24 cellular contexts compared by ENCODE assay signal in genomic region chr2:27102329-27102728, GRCh38. TPM values are rescaled to one million over a fixed set of nuclear protein-coding genes. Genes with fewer than 3 reads are reported as not detected.
DNase-seq lines count a peak whose midpoint lies in the region; ATAC-seq, FAIRE-seq and TF ChIP-seq lines count a peak whose summit lies in the region.
"Had no signal": no experiment of that assay in that cellular context is flagged by ENCODE, and none has a peak within 500 bp of the region (broad histone marks: within the 10 kb centered on the region; RNA-seq: fewer than 3 reads in every experiment).

No MANE protein-coding gene starts in this region.

- no peaks in the 10 kb centered on the region for H3K79me2 ChIP-seq in K562 (ENCODE audit: control insufficient read depth, insufficient read depth, low read length)

- no peak overlapping the region for H2AFZ ChIP-seq in K562 (ENCODE audit: low read depth, low read length)
- no peak overlapping the region for H2AFZ ChIP-seq in neuronal stem cell (ENCODE audit: low read length)
- H2AFZ ChIP-seq: PC-9 had no signal

- no peaks in the 10 kb centered on the region for H4K20me1 ChIP-seq in K562 (replicated peaks; ENCODE audit: control insufficient read depth, insufficient read depth, low read length)

- TF ChIP-seq POLR2A in K562 (conservative IDR thresholded peaks at IDR 0.05) (no peak), uterus (IDR thresholded peaks at IDR 0.05) (no peak)

- peak overlapping the region in 1 of 2 experiments; percentile 38; a peak in 1 of 4 replicates for H3K9ac ChIP-seq in K562 (ENCODE audit: insufficient read depth in 1 of 2, low read depth in 2 of 2, low read length in 2 of 2)
- no peak overlapping the region for H3K9ac ChIP-seq in neuronal stem cell (ENCODE audit: low read depth, low read length, poor library complexity)

- H3K18ac ChIP-seq in neuronal stem cell (ENCODE audit: low read length), result no peak overlapping the region

- POLR2A ChIA-PET in K562 (lab: Yijun Ruan, JAX), result interaction anchor here (0.9 to 1.9 kb wide), 4 partner anchors 12 to 191 kb away, joined by 3 to 5 read pairs (median 4); partner anchors contain the start of genes ATRAID and SLC5A6

- BruUV-seq in K562 (replicated peaks; lab: Mats Ljungman, UMichigan), result no TSS peak

- no peak overlapping the region for H2BK15ac ChIP-seq in neuronal stem cell (ENCODE audit: low read length)

- no peak overlapping the region for H2BK5ac ChIP-seq in neuronal stem cell (ENCODE audit: low read length)

- CTCF ChIA-PET in K562 (lab: Yijun Ruan, JAX; ENCODE audit: low intra/inter-chr PET ratio), result no interaction called here

- no peak overlapping the region for H2BK120ac ChIP-seq in neuronal stem cell (ENCODE audit: low read depth, low read length)

- H3K27ac ChIP-seq in K562 (ENCODE audit: extremely low read depth, low read depth, low read length), result no peak overlapping the region
- H3K27ac ChIP-seq in neuronal stem cell (replicated peaks; ENCODE audit: low read length), result no peak overlapping the region
- H3K27ac ChIP-seq in uterus, result no peak overlapping the region
- H3K27ac ChIP-seq: PC-9 had no signal

- H3K27me3 ChIP-seq in K562 (ENCODE audit: control insufficient read depth in 2 of 2, insufficient read depth in 2 of 2, low read length in 2 of 2), result no peaks in the 10 kb centered on the region
- H3K27me3 ChIP-seq in neuronal stem cell (ENCODE audit: control insufficient read depth in 3 of 3, insufficient read depth in 3 of 3, low read depth in 1 of 3, low read length in 3 of 3), result peaks cover 0 to 21% (median 2%) of the 10 kb centered on the region in 3 experiments
- H3K27me3 ChIP-seq in uterus, result no peaks in the 10 kb centered on the region
- H3K27me3 ChIP-seq: MG63 had no signal

- H3K36me3 ChIP-seq in K562 (ENCODE audit: control insufficient read depth, insufficient read depth, low read length), result no peaks in the 10 kb centered on the region
- H3K36me3 ChIP-seq in neuronal stem cell (replicated peaks in 1 of 2; ENCODE audit: control insufficient read depth in 2 of 2, insufficient read depth in 2 of 2, low read length in 2 of 2), result peaks cover 0 to 1% of the 10 kb centered on the region in 2 donors
- no peaks in the 10 kb centered on the region for H3K36me3 ChIP-seq in uterus
- H3K36me3 ChIP-seq: MG63 had no signal

- H3K9me1 ChIP-seq in K562 (ENCODE audit: control insufficient read depth, insufficient read depth, low read length), result no peaks in the 10 kb centered on the region

- TF ChIP-seq CTCF in GM10266 (IDR thresholded peaks at IDR 0.05; ENCODE audit: control insufficient read depth, insufficient read depth, low read depth, missing control alignments) (peak; percentile 9), K562 (IDR thresholded peaks at IDR 0.05 in 2 of 3, conservative IDR thresholded peaks at IDR 0.05 in 1 of 3; ENCODE audit: insufficient read depth in 2 of 3, low read depth in 1 of 3, low read length in 3 of 3) (peak in 2 of 3 experiments; percentile 1 to 6; a peak in 1 of 6 replicates), uterus (IDR thresholded peaks at IDR 0.05) (no peak)

- H3K4ac ChIP-seq in neuronal stem cell (ENCODE audit: low read length), result no peak overlapping the region

- H2BK12ac ChIP-seq in neuronal stem cell (ENCODE audit: low read length), result no peak overlapping the region

- no peak overlapping the region for H3K14ac ChIP-seq in neuronal stem cell (ENCODE audit: low read length)

- intact Hi-C loops in K562 (cut with micrococcal nuclease) (no loop called here), uterus (cut with DNase I; ENCODE audit: low total_unique reads) (loop anchor here (10.0 kb wide), 1 partner anchor 182 kb away; the partner anchor contains the start of gene TRIM54)

- no peak overlapping the region for H4K8ac ChIP-seq in neuronal stem cell (ENCODE audit: low read depth, low read length)

- no peaks in the 10 kb centered on the region for H3K79me1 ChIP-seq in neuronal stem cell (ENCODE audit: low read depth, low read length)

- 25% methylated on average over 5 of the region's 5 CpGs for WGBS in K562 (ENCODE audit: insufficient coverage, low coverage, missing lambda C conversion rate)
- WGBS in neuronal stem cell (ENCODE audit: extremely low coverage in 2 of 2, insufficient read length in 2 of 2, insufficient replicate concordance in 1 of 2), 2 donors, result no CpG with 5 or more reads among the region's 5 CpGs

- H3K4me3 ChIP-seq in K562 (no peak overlapping the region), neuronal stem cell (ENCODE audit: low read length in 2 of 2) (no peak overlapping the region), uterus (no peak overlapping the region)
- H3K4me3 ChIP-seq: MG63, PC-9 had no signal

- no peak overlapping the region for H3K23ac ChIP-seq in neuronal stem cell (ENCODE audit: low read depth, low read length, poor library complexity)

- H4K91ac ChIP-seq in neuronal stem cell (ENCODE audit: low read depth, low read length, poor library complexity), result no peak overlapping the region

- H3K9me3 ChIP-seq in K562 (replicated peaks; ENCODE audit: control insufficient read depth, insufficient read depth, low read depth, low read length) (no peaks in the 10 kb centered on the region), neuronal stem cell (replicated peaks in 1 of 2; ENCODE audit: control insufficient read depth in 2 of 2, insufficient read depth in 1 of 2, low read depth in 1 of 2, low read length in 2 of 2) (no peaks in the 10 kb centered on the region), uterus (no peaks in the 10 kb centered on the region)
- H3K9me3 ChIP-seq: MG63 had no signal

- no peak for DNase-seq in GM10266 (ENCODE audit: extremely low spot score)
- DNase-seq in K562 (ENCODE audit: extremely low read depth in 1 of 4, low spot score in 3 of 4), result no peak
- no peak for DNase-seq in neuronal stem cell (ENCODE audit: low spot score)
- DNase-seq in uterus, result no peak
- DNase-seq in NAMALWA (ENCODE audit: low spot score), result no peak
- DNase-seq: 8988T; CD4-positive, CD25-positive, alpha-beta regulatory T cell; DMS53; KG1; MG63; NCI-H1694; NCI-H2029 treated with DMSO at 0.1 percent for 48 hours; NCI-H446 treated with DMSO at 0.1 percent for 48 hours; NCI-H526; NCI-H82; NK-92 treated with Interleukin-12 subunit alpha and Interleukin-12 subunit beta, amount 100 ng/mL, for 24 hours; PC-9; SHP77; T-cell had no signal

- H3K4me1 ChIP-seq in K562 (replicated peaks in 1 of 2; ENCODE audit: control insufficient read depth in 2 of 2, insufficient read depth in 2 of 2, low read length in 2 of 2) (peaks cover 0 to 14% of the 10 kb centered on the region in 2 experiments; a peak in 2 of 5 replicates), neuronal stem cell (ENCODE audit: control insufficient read depth in 2 of 2, insufficient read depth in 1 of 2, low read depth in 1 of 2, low read length in 2 of 2) (peaks cover 0 to 4% of the 10 kb centered on the region in 2 donors), uterus (no peaks in the 10 kb centered on the region)

- in situ Hi-C loops in K562 (cut with MboI), result no loop called here

- FAIRE-seq in K562 (lab: Jason Lieb, UNC), result no peak
- FAIRE-seq: H54 had no signal

- H2AK5ac ChIP-seq in neuronal stem cell (ENCODE audit: low read depth, low read length), result peak overlapping the region; percentile 31

- ATAC-seq in K562 (peak; percentile 43; the same call in 1 of the 3 replicates), HG03025 (IDR thresholded peaks at IDR 0.05; ENCODE audit: low FRiP score, unreplicated experiment) (no peak)
- ATAC-seq: T-cell had no signal

- no peak for TF ChIP-seq EP300 in K562 (IDR thresholded peaks at IDR 0.05; ENCODE audit: low read length)

- no peak for TF ChIP-seq RAD21 in K562 (CRISPR knock-in tag; conservative IDR thresholded peaks at IDR 0.05 in 1 of 2, IDR thresholded peaks at IDR 0.05 in 1 of 2)

- H3K4me2 ChIP-seq in K562 (ENCODE audit: insufficient read depth, low read length) (no peak overlapping the region), neuronal stem cell (ENCODE audit: insufficient read depth, low read length, poor library complexity, severe bottlenecking) (no peak overlapping the region)
- H3K4me2 ChIP-seq: PC-9 had no signal

RNA-seq across cellular contexts. Expression of gene KHK, which starts 15.8 kb away (rescaled TPM):
- total RNA-seq in K562 (2011; cell fraction: chromatin; rRNA removed; ENCODE audit: low replicate concordance), result 2.0 and 6.1 TPM in 2 replicates
- 5.5 and 8.5 TPM in 2 replicates for total RNA-seq in K562 (2011; cell fraction: nucleolus; rRNA removed)
- total RNA-seq in K562 (2011; cell fraction: nucleoplasm; rRNA removed), result 5.1 and 5.5 TPM in 2 replicates
- total RNA-seq in K562 (2014; rRNA removed) (5.8 and 9.8 TPM in 2 replicates), K562 (2014; rRNA removed; fragmentation: Illumina TruSeq; extraction: Trizol) (2.4 and 3.6 TPM in 2 replicates), K562 (2015; rRNA removed; fragmentation: Illumina TruSeq; extraction: Trizol) (8.8 and 9.2 TPM in 2 replicates), K562 (2021) (10.7 and 13.2 TPM in 2 replicates), uterus (10 to 100 TPM in 1 of 4 donors, 1 to 10 TPM in 3; 1.0 to 21.6 (median 5.4) TPM)
- polyA plus RNA-seq in K562 (2011; rRNA removed) (3.4 and 3.7 TPM in 2 replicates), K562 (2014; fragmentation: Illumina TruSeq; extraction: Trizol) (6.2 TPM in 2 replicates), K562 (2014; fragmentation: Nextera tagmentation; extraction: Ambion mirVana) (1 to 10 TPM; 1.5 to 2.7 TPM), K562 (2014; rRNA removed) (4.8 and 5.2 TPM in 2 replicates)
- polyA plus RNA-seq in K562 (2011; cell fraction: cytosol; rRNA removed), result 4.3 and 6.2 TPM in 2 replicates
- 9.1 and 9.7 TPM in 2 replicates for polyA plus RNA-seq in K562 (2011; cell fraction: nucleus; rRNA removed)
- polyA plus RNA-seq in K562 (2012), result 15.4 and 17.5 TPM in 2 replicates
- 2.0 and 2.2 TPM in 2 replicates for polyA minus RNA-seq in K562 (2011; rRNA and poly(A)+ RNA removed)
- 5.2 and 6.2 TPM in 2 replicates for polyA minus RNA-seq in K562 (2011; cell fraction: cytosol; rRNA and poly(A)+ RNA removed)
- polyA minus RNA-seq in K562 (2011; cell fraction: nucleus; rRNA and poly(A)+ RNA removed), result 3.3 and 3.4 TPM in 2 replicates
- 3.8 TPM for polyA plus RNA-seq in neuronal stem cell (2013, experiment 1 of 2)
- 3.7 TPM for polyA plus RNA-seq in neuronal stem cell (2013, experiment 2 of 2)

RNA-seq across cellular contexts. Expression of gene CGREF1, which starts 16.6 kb away (rescaled TPM):
- total RNA-seq in K562 (2011; cell fraction: chromatin; rRNA removed; ENCODE audit: low replicate concordance), result 0.33 and 1.5 TPM in 2 replicates
- 0.33 and 0.39 TPM in 2 replicates for total RNA-seq in K562 (2011; cell fraction: nucleolus; rRNA removed)
- 0.99 TPM in 1 of 2 replicates, not detected in the other for total RNA-seq in K562 (2011; cell fraction: nucleoplasm; rRNA removed)
- total RNA-seq in K562 (2014; rRNA removed), result 0.50 and 0.53 TPM in 2 replicates
- total RNA-seq in K562 (2014; rRNA removed; fragmentation: Illumina TruSeq; extraction: Trizol), result 0.29 and 0.33 TPM in 2 replicates
- total RNA-seq in K562 (2015; rRNA removed; fragmentation: Illumina TruSeq; extraction: Trizol), result 0.22 and 0.41 TPM in 2 replicates
- 0.44 and 0.72 TPM in 2 replicates for total RNA-seq in K562 (2021)
- 0.24 and 0.49 TPM in 2 replicates for polyA plus RNA-seq in K562 (2011; rRNA removed)
- 0.07 and 0.19 TPM in 2 replicates for polyA plus RNA-seq in K562 (2011; cell fraction: cytosol; rRNA removed)
- polyA plus RNA-seq in K562 (2011; cell fraction: nucleus; rRNA removed), result 0.46 and 0.48 TPM in 2 replicates
- polyA plus RNA-seq in K562 (2012), result 0.38 and 0.65 TPM in 2 replicates
- polyA plus RNA-seq in K562 (2014; fragmentation: Illumina TruSeq; extraction: Trizol), result 0.37 and 0.42 TPM in 2 replicates
- under 1 TPM; 0.07 to 0.10 TPM for polyA plus RNA-seq in K562 (2014; fragmentation: Nextera tagmentation; extraction: Ambion mirVana)
- 0.41 and 0.88 TPM in 2 replicates for polyA plus RNA-seq in K562 (2014; rRNA removed)
- 0.11 TPM in 1 of 2 replicates, not detected in the other for polyA minus RNA-seq in K562 (2011; rRNA and poly(A)+ RNA removed)
- polyA minus RNA-seq in K562 (2011; cell fraction: cytosol; rRNA and poly(A)+ RNA removed), result not detected in 2 replicates
- 0.22 and 0.54 TPM in 2 replicates for polyA minus RNA-seq in K562 (2011; cell fraction: nucleus; rRNA and poly(A)+ RNA removed)
- 4.3 TPM for polyA plus RNA-seq in neuronal stem cell (2013, experiment 1 of 2)
- 4.5 TPM for polyA plus RNA-seq in neuronal stem cell (2013, experiment 2 of 2)
- total RNA-seq in uterus, result 10 to 100 TPM in 2 of 4 donors, 1 to 10 TPM in 2; 2.3 to 22.9 (median 9.7) TPM
- total RNA-seq: CD4-positive, CD25-positive, alpha-beta regulatory T cell had no signal

RNA-seq across cellular contexts. Expression of gene ABHD1, which starts 21.3 kb away (rescaled TPM):
- 0.42 and 1.1 TPM in 2 replicates for total RNA-seq in K562 (2011; cell fraction: chromatin; rRNA removed; ENCODE audit: low replicate concordance)
- total RNA-seq in K562 (2011; cell fraction: nucleolus; rRNA removed), result 0.13 and 0.33 TPM in 2 replicates
- 0.44 and 0.61 TPM in 2 replicates for total RNA-seq in K562 (2011; cell fraction: nucleoplasm; rRNA removed)
- 0.20 TPM in 1 of 2 replicates, not detected in the other for total RNA-seq in K562 (2014; rRNA removed)
- total RNA-seq in K562 (2014; rRNA removed; fragmentation: Illumina TruSeq; extraction: Trizol), result not detected in 2 replicates
- total RNA-seq in K562 (2015; rRNA removed; fragmentation: Illumina TruSeq; extraction: Trizol), result not detected in 2 replicates
- 0.18 TPM in 1 of 2 replicates, not detected in the other for total RNA-seq in K562 (2021)
- polyA plus RNA-seq in K562 (2011; rRNA removed), result 0.10 and 0.57 TPM in 2 replicates
- polyA plus RNA-seq in K562 (2011; cell fraction: cytosol; rRNA removed), result 0.06 and 0.16 TPM in 2 replicates
- polyA plus RNA-seq in K562 (2011; cell fraction: nucleus; rRNA removed), result 0.59 and 0.97 TPM in 2 replicates
- 0.43 and 0.60 TPM in 2 replicates for polyA plus RNA-seq in K562 (2012)
- 0.10 and 0.28 TPM in 2 replicates for polyA plus RNA-seq in K562 (2014; fragmentation: Illumina TruSeq; extraction: Trizol)
- polyA plus RNA-seq in K562 (2014; fragmentation: Nextera tagmentation; extraction: Ambion mirVana), result under 1 TPM in 1 of 2 experiments, not detected in 1; 0.11 TPM
- polyA plus RNA-seq in K562 (2014; rRNA removed), result 0.16 TPM in 1 of 2 replicates, not detected in the other
- 0.09 and 0.32 TPM in 2 replicates for polyA minus RNA-seq in K562 (2011; rRNA and poly(A)+ RNA removed)
- polyA minus RNA-seq in K562 (2011; cell fraction: cytosol; rRNA and poly(A)+ RNA removed), result not detected in 2 replicates
- polyA minus RNA-seq in K562 (2011; cell fraction: nucleus; rRNA and poly(A)+ RNA removed), result 0.11 and 0.13 TPM in 2 replicates
- polyA plus RNA-seq in neuronal stem cell (2013, experiment 1 of 2), result 0.36 TPM
- 0.24 TPM for polyA plus RNA-seq in neuronal stem cell (2013, experiment 2 of 2)
- 1 to 10 TPM in 1 of 4 donors, not detected in 3; 1.2 TPM for total RNA-seq in uterus
- total RNA-seq: G401, HT1080, PC-9 had no signal
- polyA plus RNA-seq: BJ had no signal

RNA-seq across cellular contexts. Expression of gene EMILIN1, which starts 23.9 kb away (rescaled TPM):
- 0.26 and 1.00 TPM in 2 replicates for total RNA-seq in K562 (2011; cell fraction: chromatin; rRNA removed; ENCODE audit: low replicate concordance)
- 1.6 and 2.0 TPM in 2 replicates for total RNA-seq in K562 (2011; cell fraction: nucleolus; rRNA removed)
- 0.51 and 0.61 TPM in 2 replicates for total RNA-seq in K562 (2011; cell fraction: nucleoplasm; rRNA removed)
- total RNA-seq in K562 (2014; rRNA removed) (2.2 and 2.7 TPM in 2 replicates), K562 (2014; rRNA removed; fragmentation: Illumina TruSeq; extraction: Trizol) (0.04 TPM in 1 of 2 replicates, not detected in the other), K562 (2015; rRNA removed; fragmentation: Illumina TruSeq; extraction: Trizol) (0.54 and 0.75 TPM in 2 replicates), K562 (2021) (1.0 and 1.5 TPM in 2 replicates), uterus (100 to 1,000 TPM; 107 to 377 (median 224) TPM)
- polyA plus RNA-seq in K562 (2011; rRNA removed) (0.24 and 0.43 TPM in 2 replicates), K562 (2014; fragmentation: Illumina TruSeq; extraction: Trizol) (0.06 and 0.37 TPM in 2 replicates), K562 (2014; fragmentation: Nextera tagmentation; extraction: Ambion mirVana) (not detected), K562 (2014; rRNA removed) (0.94 and 1.1 TPM in 2 replicates)
- 0.63 and 1.3 TPM in 2 replicates for polyA plus RNA-seq in K562 (2011; cell fraction: cytosol; rRNA removed)
- polyA plus RNA-seq in K562 (2011; cell fraction: nucleus; rRNA removed), result 1.1 and 2.4 TPM in 2 replicates
- 1.1 and 1.7 TPM in 2 replicates for polyA plus RNA-seq in K562 (2012)
- 0.12 and 0.25 TPM in 2 replicates for polyA minus RNA-seq in K562 (2011; rRNA and poly(A)+ RNA removed)
- 0.46 and 0.67 TPM in 2 replicates for polyA minus RNA-seq in K562 (2011; cell fraction: cytosol; rRNA and poly(A)+ RNA removed)
- polyA minus RNA-seq in K562 (2011; cell fraction: nucleus; rRNA and poly(A)+ RNA removed), result 0.78 and 0.94 TPM in 2 replicates
- 3.0 TPM for polyA plus RNA-seq in neuronal stem cell (2013, experiment 1 of 2)
- 2.9 TPM for polyA plus RNA-seq in neuronal stem cell (2013, experiment 2 of 2)

RNA-seq across cellular contexts. Expression of gene OST4, which starts 30.9 kb away (rescaled TPM):
- total RNA-seq in K562 (2011; cell fraction: chromatin; rRNA removed; ENCODE audit: low replicate concordance), result 32.9 and 75.2 TPM in 2 replicates
- 76.6 and 92.2 TPM in 2 replicates for total RNA-seq in K562 (2011; cell fraction: nucleolus; rRNA removed)
- 88.9 and 136 TPM in 2 replicates for total RNA-seq in K562 (2011; cell fraction: nucleoplasm; rRNA removed)
- total RNA-seq in K562 (2014; rRNA removed), result 186 and 199 TPM in 2 replicates
- total RNA-seq in K562 (2014; rRNA removed; fragmentation: Illumina TruSeq; extraction: Trizol), result 263 and 292 TPM in 2 replicates
- total RNA-seq in K562 (2015; rRNA removed; fragmentation: Illumina TruSeq; extraction: Trizol), result 335 and 366 TPM in 2 replicates
- total RNA-seq in K562 (2021), result 239 and 266 TPM in 2 replicates
- 328 and 435 TPM in 2 replicates for polyA plus RNA-seq in K562 (2011; rRNA removed)
- 794 and 995 TPM in 2 replicates for polyA plus RNA-seq in K562 (2011; cell fraction: cytosol; rRNA removed)
- polyA plus RNA-seq in K562 (2011; cell fraction: nucleus; rRNA removed), result 204 and 270 TPM in 2 replicates
- 363 and 494 TPM in 2 replicates for polyA plus RNA-seq in K562 (2012)
- 503 and 545 TPM in 2 replicates for polyA plus RNA-seq in K562 (2014; fragmentation: Illumina TruSeq; extraction: Trizol)
- polyA plus RNA-seq in K562 (2014; fragmentation: Nextera tagmentation; extraction: Ambion mirVana), result 1,000 to 10,000 TPM; 1,144 to 1,155 TPM
- polyA plus RNA-seq in K562 (2014; rRNA removed), result 355 and 369 TPM in 2 replicates
- 170 and 193 TPM in 2 replicates for polyA minus RNA-seq in K562 (2011; rRNA and poly(A)+ RNA removed)
- 371 and 384 TPM in 2 replicates for polyA minus RNA-seq in K562 (2011; cell fraction: cytosol; rRNA and poly(A)+ RNA removed)
- 63.4 and 99.5 TPM in 2 replicates for polyA minus RNA-seq in K562 (2011; cell fraction: nucleus; rRNA and poly(A)+ RNA removed)
- polyA plus RNA-seq in neuronal stem cell (2013, experiment 1 of 2), result 668 TPM
- 664 TPM for polyA plus RNA-seq in neuronal stem cell (2013, experiment 2 of 2)
- total RNA-seq in uterus, result 100 to 1,000 TPM in 3 of 4 donors, 10 to 100 TPM in 1; 76.3 to 387 (median 237) TPM

Comparison
In these comparisons a context has a peak if more than half of its experiments do, and no peak if none do; other contexts are left out.
1. CTCF ChIP-seq: peak in GM10266 (single experiment) and K562 (2 of 3); none in uterus (0 of 4).